ENCODE assay signal across 1 cellular context in the genomic region with DNA sequence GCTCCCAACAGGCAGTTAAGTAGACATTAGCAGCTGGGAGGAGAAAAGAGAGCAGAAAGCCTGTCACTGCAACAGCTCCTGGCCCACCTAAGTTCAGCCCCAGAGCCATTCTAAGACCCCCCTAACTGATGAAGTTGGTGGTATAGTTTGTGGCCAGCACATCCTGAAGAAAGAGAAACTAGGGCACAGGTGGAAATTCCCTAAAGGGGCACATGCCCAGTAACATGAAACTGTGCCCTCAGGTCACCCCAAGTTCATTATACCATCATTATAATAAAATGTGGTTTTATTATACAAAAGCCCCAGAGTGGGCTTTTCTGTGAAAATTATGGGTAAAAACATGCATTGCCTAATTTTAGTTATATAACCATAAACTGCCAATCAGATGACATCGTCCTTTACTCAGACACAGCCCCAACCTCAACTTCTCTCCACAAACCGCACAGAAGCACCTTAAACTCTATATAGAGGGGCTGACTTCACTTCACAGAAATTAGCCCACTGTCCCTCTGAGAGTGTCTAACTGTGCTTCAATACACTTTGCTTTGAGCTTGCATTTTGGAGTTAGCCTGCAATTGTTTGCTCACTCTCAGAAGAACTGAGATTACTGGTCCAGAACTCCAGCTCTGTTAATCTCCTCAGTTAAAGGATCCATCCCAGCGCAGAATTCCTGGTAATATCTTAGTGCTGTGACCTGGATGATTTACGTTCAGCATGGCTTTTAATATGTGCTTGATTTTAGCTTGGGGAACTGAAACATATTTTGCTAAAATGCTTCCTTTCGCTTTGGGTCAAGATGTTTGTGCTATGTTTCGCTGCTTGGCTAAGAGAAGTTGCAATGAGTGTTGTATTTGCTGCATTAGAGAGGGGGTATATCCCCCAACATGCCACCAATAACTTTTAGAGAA.
TF ChIP-seq lines count a peak whose summit lies in the region.

No MANE protein-coding gene starts in this region.

TF ChIP-seq in HEK293, 187 proteins besides CTCF, POLR2A, EP300 and RAD21 (continued from another document):
- TF ChIP-seq, protein P1, sequence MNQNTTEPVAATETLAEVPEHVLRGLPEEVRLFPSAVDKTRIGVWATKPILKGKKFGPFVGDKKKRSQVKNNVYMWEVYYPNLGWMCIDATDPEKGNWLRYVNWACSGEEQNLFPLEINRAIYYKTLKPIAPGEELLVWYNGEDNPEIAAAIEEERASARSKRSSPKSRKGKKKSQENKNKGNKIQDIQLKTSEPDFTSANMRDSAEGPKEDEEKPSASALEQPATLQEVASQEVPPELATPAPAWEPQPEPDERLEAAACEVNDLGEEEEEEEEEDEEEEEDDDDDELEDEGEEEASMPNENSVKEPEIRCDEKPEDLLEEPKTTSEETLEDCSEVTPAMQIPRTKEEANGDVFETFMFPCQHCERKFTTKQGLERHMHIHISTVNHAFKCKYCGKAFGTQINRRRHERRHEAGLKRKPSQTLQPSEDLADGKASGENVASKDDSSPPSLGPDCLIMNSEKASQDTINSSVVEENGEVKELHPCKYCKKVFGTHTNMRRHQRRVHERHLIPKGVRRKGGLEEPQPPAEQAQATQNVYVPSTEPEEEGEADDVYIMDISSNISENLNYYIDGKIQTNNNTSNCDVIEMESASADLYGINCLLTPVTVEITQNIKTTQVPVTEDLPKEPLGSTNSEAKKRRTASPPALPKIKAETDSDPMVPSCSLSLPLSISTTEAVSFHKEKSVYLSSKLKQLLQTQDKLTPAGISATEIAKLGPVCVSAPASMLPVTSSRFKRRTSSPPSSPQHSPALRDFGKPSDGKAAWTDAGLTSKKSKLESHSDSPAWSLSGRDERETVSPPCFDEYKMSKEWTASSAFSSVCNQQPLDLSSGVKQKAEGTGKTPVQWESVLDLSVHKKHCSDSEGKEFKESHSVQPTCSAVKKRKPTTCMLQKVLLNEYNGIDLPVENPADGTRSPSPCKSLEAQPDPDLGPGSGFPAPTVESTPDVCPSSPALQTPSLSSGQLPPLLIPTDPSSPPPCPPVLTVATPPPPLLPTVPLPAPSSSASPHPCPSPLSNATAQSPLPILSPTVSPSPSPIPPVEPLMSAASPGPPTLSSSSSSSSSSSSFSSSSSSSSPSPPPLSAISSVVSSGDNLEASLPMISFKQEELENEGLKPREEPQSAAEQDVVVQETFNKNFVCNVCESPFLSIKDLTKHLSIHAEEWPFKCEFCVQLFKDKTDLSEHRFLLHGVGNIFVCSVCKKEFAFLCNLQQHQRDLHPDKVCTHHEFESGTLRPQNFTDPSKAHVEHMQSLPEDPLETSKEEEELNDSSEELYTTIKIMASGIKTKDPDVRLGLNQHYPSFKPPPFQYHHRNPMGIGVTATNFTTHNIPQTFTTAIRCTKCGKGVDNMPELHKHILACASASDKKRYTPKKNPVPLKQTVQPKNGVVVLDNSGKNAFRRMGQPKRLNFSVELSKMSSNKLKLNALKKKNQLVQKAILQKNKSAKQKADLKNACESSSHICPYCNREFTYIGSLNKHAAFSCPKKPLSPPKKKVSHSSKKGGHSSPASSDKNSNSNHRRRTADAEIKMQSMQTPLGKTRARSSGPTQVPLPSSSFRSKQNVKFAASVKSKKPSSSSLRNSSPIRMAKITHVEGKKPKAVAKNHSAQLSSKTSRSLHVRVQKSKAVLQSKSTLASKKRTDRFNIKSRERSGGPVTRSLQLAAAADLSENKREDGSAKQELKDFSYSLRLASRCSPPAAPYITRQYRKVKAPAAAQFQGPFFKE (tag by site-specific recombination; IDR thresholded peaks at IDR 0.05; ENCODE audit: borderline replicate concordance), result no peak
TF ChIP-seq in HEK293: peak in this region for 1.
